ENCODE assay signal across 23 cellular contexts in genomic region chr6:169886631-169887227, GRCh38.
"Had no signal": no experiment of that assay in that cellular context is flagged by ENCODE, and none has a peak within 500 bp of the region (broad histone marks: within the 10 kb centered on the region; RNA-seq: fewer than 3 reads in every experiment).

No MANE protein-coding gene starts in this region.

- H3K4me1 Mint-ChIP-seq: activated B cell treated with CpG ODN at 0.5 μM for 24 hours; activated CD4-positive, alpha-beta T cell treated with anti-CD3 and anti-CD28 coated beads for 36 hours; mesothelial cell of epicardium had no signal

- H3K9me3 ChIP-seq: left ventricle myocardium inferior, pancreas, upper lobe of right lung had no signal

- H3K27me3 ChIP-seq: pancreas had no signal

- ATAC-seq: activated CD4-positive, alpha-beta T cell treated with anti-CD3 and anti-CD28 coated beads for 36 hours; activated T-cell treated with anti-CD3 and anti-CD28 coated beads, Interleukin-2, amount 50 U/mL, for 72 hours; naive thymus-derived CD8-positive, alpha-beta T cell; pancreas; sciatic nerve; upper lobe of right lung had no signal

- DNase-seq: activated B cell treated with CpG ODN at 0.5 μM for 24 hours; activated CD4-positive, alpha-beta T cell treated with anti-CD3 and anti-CD28 coated beads for 36 hours; activated CD4-positive, alpha-beta T cell treated with anti-CD3 and anti-CD28 coated beads, Interleukin-2, amount 50 U/mL, for 4 hours; activated effector memory CD4-positive, alpha-beta T cell treated with Interleukin-2 at 50 U/mL for 16 hours; activated naive CD4-positive, alpha-beta T cell treated with anti-CD3 and anti-CD28 coated beads for 36 hours; activated naive CD8-positive, alpha-beta T cell treated with anti-CD3 and anti-CD28 coated beads, Interleukin-2, amount 10 ng/mL, durations not matched to agents 7 days and 5 days; activated T-cell treated with anti-CD3 and anti-CD28 coated beads, Interleukin-2, amount 50 U/mL, for 72 hours; amygdala; cerebellar nuclear complex; erythroblast; immature natural killer cell; left ventricle myocardium inferior; naive thymus-derived CD8-positive, alpha-beta T cell; small intestine; stimulated activated CD4-positive, alpha-beta T cell treated with anti-CD3 and anti-CD28 coated beads, Interleukin-15, amount 100 ng/mL, for 24 hours; stimulated activated naive CD4-positive, alpha-beta T cell; T1000; upper lobe of right lung had no signal

- H3K9me3 Mint-ChIP-seq: immature natural killer cell, mesothelial cell of epicardium had no signal

- H3K36me3 Mint-ChIP-seq: activated naive CD8-positive, alpha-beta T cell treated with anti-CD3 and anti-CD28 coated beads, Interleukin-2, amount 10 ng/mL, durations not matched to agents 7 days and 5 days; immature natural killer cell; mesothelial cell of epicardium had no signal

- H3K27ac ChIP-seq: foreskin keratinocyte, left ventricle myocardium inferior, pancreas, upper lobe of right lung had no signal

- H3K36me3 ChIP-seq: left ventricle myocardium inferior, pancreas, upper lobe of right lung had no signal

- H3K4me1 ChIP-seq: left ventricle myocardium inferior, pancreas, upper lobe of right lung had no signal

- H3K4me3 ChIP-seq: left ventricle myocardium inferior, pancreas, upper lobe of right lung had no signal

- H3K4me3 Mint-ChIP-seq: activated B cell treated with CpG ODN at 0.5 μM for 24 hours; activated CD4-positive, alpha-beta T cell treated with anti-CD3 and anti-CD28 coated beads for 36 hours; activated naive CD4-positive, alpha-beta T cell treated with anti-CD3 and anti-CD28 coated beads for 36 hours; activated naive CD8-positive, alpha-beta T cell treated with anti-CD3 and anti-CD28 coated beads, Interleukin-2, amount 10 ng/mL, durations not matched to agents 7 days and 5 days; activated T-cell treated with anti-CD3 and anti-CD28 coated beads, Interleukin-2, amount 50 U/mL, for 72 hours; immature natural killer cell; mesothelial cell of epicardium; naive thymus-derived CD8-positive, alpha-beta T cell; T-helper 1 cell treated with Interleukin-12 subunit alpha and Interleukin-12 subunit beta and Interleukin-4 antibody, amounts not matched to agents 30 μg/mL and 1 μg/mL, for 36 hours had no signal

- H3K27ac Mint-ChIP-seq: activated B cell treated with CpG ODN at 0.5 μM for 24 hours; activated CD4-positive, alpha-beta T cell treated with anti-CD3 and anti-CD28 coated beads for 36 hours; activated naive CD4-positive, alpha-beta T cell treated with anti-CD3 and anti-CD28 coated beads for 36 hours; activated naive CD8-positive, alpha-beta T cell treated with anti-CD3 and anti-CD28 coated beads, Interleukin-2, amount 10 ng/mL, durations not matched to agents 7 days and 5 days; activated T-cell treated with anti-CD3 and anti-CD28 coated beads, Interleukin-2, amount 50 U/mL, for 72 hours; immature natural killer cell; mesothelial cell of epicardium; naive thymus-derived CD8-positive, alpha-beta T cell; T-helper 1 cell treated with Interleukin-12 subunit alpha and Interleukin-12 subunit beta and Interleukin-4 antibody, amounts not matched to agents 30 μg/mL and 1 μg/mL, for 36 hours had no signal
